ENCODE assay signal across 15 cellular contexts in genomic region chr1:12519708-12520364, GRCh38.
DNase-seq lines count a peak whose midpoint lies in the region; ATAC-seq, FAIRE-seq and TF ChIP-seq lines count a peak whose summit lies in the region.
"Had no signal": no experiment of that assay in that cellular context is flagged by ENCODE, and none has a peak within 500 bp of the region (broad histone marks: within the 10 kb centered on the region; RNA-seq: fewer than 3 reads in every experiment).

No MANE protein-coding gene starts in this region.

- no peak overlapping the region for H2BK20ac ChIP-seq in IMR-90 (ENCODE audit: low read depth, low read length)

- H3K4ac ChIP-seq in IMR-90 (ENCODE audit: low read depth, low read length), result no peak overlapping the region

- H3K27me3 ChIP-seq in IMR-90 (ENCODE audit: control insufficient read depth, insufficient read depth, low read length) (no peaks in the 10 kb centered on the region), HepG2 (ENCODE audit: control insufficient read depth in 1 of 2, insufficient read depth in 2 of 2, low read length in 2 of 2) (no peaks in the 10 kb centered on the region), Caco-2 (replicated peaks; ENCODE audit: control insufficient read depth, insufficient read depth, low read length) (no peaks in the 10 kb centered on the region), small intestine (ENCODE audit: control insufficient read depth in 2 of 2, insufficient read depth in 2 of 2, low read length in 2 of 2) (no peaks in the 10 kb centered on the region)

- no peak overlapping the region for H3K4me3 ChIP-seq in IMR-90 (ENCODE audit: insufficient read depth, low read depth, low read length)
- no peak overlapping the region for H3K4me3 ChIP-seq in HepG2 (replicated peaks in 1 of 3; ENCODE audit: insufficient read depth in 1 of 3, low read depth in 2 of 3, low read length in 3 of 3)
- H3K4me3 ChIP-seq in Caco-2 (ENCODE audit: low read depth, low read length), result no peak overlapping the region
- no peak overlapping the region for H3K4me3 ChIP-seq in small intestine (ENCODE audit: low read depth in 1 of 2, low read length in 2 of 2)

- no peak overlapping the region for H3K18ac ChIP-seq in IMR-90 (ENCODE audit: low read depth, low read length)

- no peak overlapping the region for H2AFZ ChIP-seq in IMR-90 (replicated peaks; ENCODE audit: low read length, poor library complexity)
- no peak overlapping the region for H2AFZ ChIP-seq in HepG2 (ENCODE audit: low read length)

- peak overlapping the region; percentile 27; the same call in 1 of the 2 replicates for H2AK5ac ChIP-seq in IMR-90 (ENCODE audit: low read depth, low read length)

- H2BK120ac ChIP-seq in IMR-90 (ENCODE audit: low read depth, low read length), result 0 out of 2 replicates have a peak overlapping the region, but pooled peaks have one; percentile 1

- no peak overlapping the region for H3K14ac ChIP-seq in IMR-90 (replicated peaks; ENCODE audit: low read depth, low read length)

- no peak overlapping the region for H4K5ac ChIP-seq in IMR-90 (ENCODE audit: low read depth, low read length)

- dilution Hi-C loops in IMR-90 (cut with HindIII; ENCODE audit: low sequenced_read_pairs, unreplicated experiment), result no loop called here

- H3K4me1 ChIP-seq in IMR-90 (ENCODE audit: control insufficient read depth, insufficient read depth, low read length) (peaks cover 2% of the 10 kb centered on the region; the same call in 1 of the 2 replicates), HepG2 (ENCODE audit: insufficient read depth, low read length) (peaks cover 31% of the 10 kb centered on the region), Caco-2 (no peaks in the 10 kb centered on the region), small intestine (ENCODE audit: control insufficient read depth in 2 of 2, insufficient read depth in 1 of 2, low read depth in 1 of 2, low read length in 1 of 2) (no peaks in the 10 kb centered on the region)

- no peak overlapping the region for H2BK5ac ChIP-seq in IMR-90 (ENCODE audit: low read depth, low read length, poor library complexity, severe bottlenecking)

- no peak overlapping the region for H3K56ac ChIP-seq in IMR-90 (ENCODE audit: extremely low read depth, insufficient read depth, low read length)

- H3K9me1 ChIP-seq in IMR-90 (ENCODE audit: insufficient read depth, low read length), result no peaks in the 10 kb centered on the region

- no peak overlapping the region for H3K4me2 ChIP-seq in IMR-90 (ENCODE audit: low read depth, low read length)
- H3K4me2 ChIP-seq in HepG2 (ENCODE audit: low read depth, low read length), result no peak overlapping the region

- no peak for TF ChIP-seq RAD21 in IMR-90 (IDR thresholded peaks at IDR 0.05; ENCODE audit: low read length)
- TF ChIP-seq RAD21 in HepG2 (CRISPR knock-in tag; IDR thresholded peaks at IDR 0.05), result no peak

- TF ChIP-seq POLR2A in IMR-90 (IDR thresholded peaks at IDR 0.05; ENCODE audit: low read depth, low read length) (no peak), HepG2 (IDR thresholded peaks at IDR 0.05; ENCODE audit: insufficient read depth in 1 of 2, low read depth in 2 of 2, low read length in 2 of 2) (no peak)

- TF ChIP-seq CTCF in IMR-90 (conservative IDR thresholded peaks at IDR 0.05; ENCODE audit: low read depth, low read length), result no peak
- TF ChIP-seq CTCF in HepG2 (CRISPR knock-in tag; IDR thresholded peaks at IDR 0.05), result no peak
- no peak for TF ChIP-seq CTCF in Caco-2 (IDR thresholded peaks at IDR 0.05; ENCODE audit: insufficient read depth in 1 of 2, low read depth in 1 of 2, low read length in 1 of 2, severe bottlenecking in 1 of 2, unreplicated experiment in 1 of 2)

- ATAC-seq in IMR-90 (ENCODE audit: low read depth) (no peak), HepG2 (no peak; the same call in 2 of the 3 replicates)
- no peak for ATAC-seq in stimulated activated effector memory CD8-positive, alpha-beta T cell treated with anti-CD3 and anti-CD28 coated beads, Interleukin-12 subunit alpha, Interleukin-12 subunit beta, amount 100 ng/mL, for 72 hours

- no peaks in the 10 kb centered on the region for H3K79me1 ChIP-seq in IMR-90 (ENCODE audit: low read depth in 1 of 2, low read length in 2 of 2)

- no peak overlapping the region for H3K27ac ChIP-seq in IMR-90 (ENCODE audit: insufficient read depth, low read length)
- no peak overlapping the region for H3K27ac ChIP-seq in HepG2 (ENCODE audit: extremely low read length, insufficient read depth, low read length)
- no peak overlapping the region for H3K27ac ChIP-seq in small intestine (ENCODE audit: low read depth in 1 of 2, low read length in 1 of 2)

- POLR2A ChIA-PET in IMR-90 (lab: Charles Lee; ENCODE audit: unreplicated experiment) (interaction anchor here (0.6 kb wide), 1 partner anchor 190 kb away, joined by 3 read pairs; no protein-coding TSS in a partner anchor), HepG2 (lab: Yijun Ruan, JAX) (interaction anchor here (1.3 to 1.5 kb wide), 2 partner anchors 8 to 99 kb away, joined by 3 to 6 read pairs; no protein-coding TSS in a partner anchor), Caco-2 (lab: Charles Lee) (no interaction called here)

- H3K27me3 Mint-ChIP-seq in activated T-helper 2 cell treated with anti-CD3 and anti-CD28 coated beads, Interferon-gamma antibody, Interleukin-2, Interleukin-4, amounts not matched to agents 10 μg/mL and 5 μg/mL and 100 μg/mL, durations not matched to agents 14 hours and 24 hours and 36 hours (ENCODE audit: low read depth), result no peaks in the 10 kb centered on the region
- no peaks in the 10 kb centered on the region for H3K27me3 Mint-ChIP-seq in Caco-2 (ENCODE audit: insufficient read depth, unreplicated experiment)
- H3K27me3 Mint-ChIP-seq: B cell had no signal

- peak overlapping the region; percentile 46 for H3K27ac Mint-ChIP-seq in activated T-helper 2 cell treated with anti-CD3 and anti-CD28 coated beads, Interferon-gamma antibody, Interleukin-2, Interleukin-4, amounts not matched to agents 10 μg/mL and 5 μg/mL and 100 μg/mL, durations not matched to agents 14 hours and 24 hours and 36 hours
- peak overlapping the region; percentile 74 for H3K27ac Mint-ChIP-seq in stimulated activated effector memory CD8-positive, alpha-beta T cell treated with anti-CD3 and anti-CD28 coated beads, Interleukin-12 subunit alpha, Interleukin-12 subunit beta, amount 100 ng/mL, for 72 hours
- H3K27ac Mint-ChIP-seq in Caco-2 (ENCODE audit: unreplicated experiment), result no peak overlapping the region
- H3K27ac Mint-ChIP-seq: B cell had no signal

- 0 out of 3 replicates have a peak overlapping the region, but pooled peaks have one; percentile 36 for H2BK15ac ChIP-seq in IMR-90 (ENCODE audit: low read depth, low read length)

- no peak for TF ChIP-seq EP300 in HepG2 (IDR thresholded peaks at IDR 0.05; ENCODE audit: low read depth in 2 of 2, low read length in 2 of 2)
- TF ChIP-seq EP300 in HepG2 (CRISPR knock-in tag; IDR thresholded peaks at IDR 0.05; ENCODE audit: borderline replicate concordance), result no peak

- no peaks in the 10 kb centered on the region for H3K79me2 ChIP-seq in HepG2 (ENCODE audit: insufficient read depth, low read length)

- DNase-seq in IMR-90 (no peak), HepG2 (ENCODE audit: low spot score) (no peak), Caco-2 (no peak), small intestine (no peak), COLO829 (ENCODE audit: low spot score) (no peak)
- no peak for DNase-seq in activated T-helper 2 cell treated with anti-CD3 and anti-CD28 coated beads, Interferon-gamma antibody, Interleukin-2, Interleukin-4, amounts not matched to agents 10 μg/mL and 5 μg/mL and 100 μg/mL, durations not matched to agents 14 hours and 24 hours and 36 hours (ENCODE audit: low spot score)
- DNase-seq in stimulated activated effector memory CD8-positive, alpha-beta T cell treated with anti-CD3 and anti-CD28 coated beads, Interleukin-12 subunit alpha, Interleukin-12 subunit beta, amount 100 ng/mL, for 72 hours (ENCODE audit: low spot score in 2 of 2), result no peak
- DNase-seq: activated effector memory CD4-positive, alpha-beta T cell treated with Interleukin-2 at 50 U/mL for 16 hours; foreskin melanocyte; NCI-H1930; NCI-H524; retina; SHP77 treated with DMSO at 0.1 percent for 48 hours had no signal

- H4K8ac ChIP-seq in IMR-90 (ENCODE audit: low read depth in 2 of 2, low read length in 2 of 2), result no peak overlapping the region

- H3K9me3 Mint-ChIP-seq in activated T-helper 2 cell treated with anti-CD3 and anti-CD28 coated beads, Interferon-gamma antibody, Interleukin-2, Interleukin-4, amounts not matched to agents 10 μg/mL and 5 μg/mL and 100 μg/mL, durations not matched to agents 14 hours and 24 hours and 36 hours, result no peaks in the 10 kb centered on the region
- no peaks in the 10 kb centered on the region for H3K9me3 Mint-ChIP-seq in stimulated activated effector memory CD8-positive, alpha-beta T cell treated with anti-CD3 and anti-CD28 coated beads, Interleukin-12 subunit alpha, Interleukin-12 subunit beta, amount 100 ng/mL, for 72 hours
- no peaks in the 10 kb centered on the region for H3K9me3 Mint-ChIP-seq in Caco-2 (ENCODE audit: unreplicated experiment)

- H3K9me3 ChIP-seq in IMR-90 (ENCODE audit: control insufficient read depth, insufficient read depth, low read length) (no peaks in the 10 kb centered on the region), HepG2 (ENCODE audit: low read length) (no peaks in the 10 kb centered on the region), Caco-2 (no peaks in the 10 kb centered on the region), small intestine (ENCODE audit: control insufficient read depth, low read depth) (no peaks in the 10 kb centered on the region)

- H3K23ac ChIP-seq in IMR-90 (ENCODE audit: low read depth, low read length), result no peak overlapping the region

- H3K9ac ChIP-seq in IMR-90 (ENCODE audit: low read depth, low read length), result no peak overlapping the region
- H3K9ac ChIP-seq in HepG2 (ENCODE audit: insufficient read depth, low read depth, low read length), result no peak overlapping the region

- H3K4me1 Mint-ChIP-seq in activated T-helper 2 cell treated with anti-CD3 and anti-CD28 coated beads, Interferon-gamma antibody, Interleukin-2, Interleukin-4, amounts not matched to agents 10 μg/mL and 5 μg/mL and 100 μg/mL, durations not matched to agents 14 hours and 24 hours and 36 hours (ENCODE audit: low read depth), result peaks cover 26% of the 10 kb centered on the region
- peaks cover 27% of the 10 kb centered on the region for H3K4me1 Mint-ChIP-seq in stimulated activated effector memory CD8-positive, alpha-beta T cell treated with anti-CD3 and anti-CD28 coated beads, Interleukin-12 subunit alpha, Interleukin-12 subunit beta, amount 100 ng/mL, for 72 hours
- H3K4me1 Mint-ChIP-seq in Caco-2 (ENCODE audit: low read depth, unreplicated experiment), result peaks cover under 1% of the 10 kb centered on the region
- H3K4me1 Mint-ChIP-seq: B cell had no signal

- CTCF ChIA-PET in IMR-90 (lab: Yijun Ruan, JAX), result no interaction called here
- CTCF ChIA-PET in HepG2 (lab: Yijun Ruan, JAX; ENCODE audit: low intra/inter-chr PET ratio, low total read pairs), result no interaction called here
- CTCF ChIA-PET in Caco-2 (lab: Charles Lee), result no interaction called here

- H4K20me1 ChIP-seq in IMR-90 (ENCODE audit: insufficient read depth, low read length) (no peaks in the 10 kb centered on the region), HepG2 (ENCODE audit: insufficient read depth, low read length) (no peaks in the 10 kb centered on the region)

- BruUV-seq in IMR-90 (replicated peaks; lab: Mats Ljungman, UMichigan) (no TSS peak), HepG2 (replicated peaks; lab: Mats Ljungman, UMichigan) (no TSS peak), Caco-2 (replicated peaks; lab: Mats Ljungman, UMichigan) (no TSS peak)

- 100% methylated on average over 1 of the region's 10 CpGs; no CpG with 5 or more reads in 1 of the 2 experiments for WGBS in IMR-90 (ENCODE audit: extremely low coverage in 2 of 2, insufficient read length in 1 of 2), 2 experiments
- WGBS in HepG2 (ENCODE audit: low lambda C conversion rate), result 97% methylated on average over 10 of the region's 10 CpGs
- 88 to 94% (median 91%) methylated on average over 10 of the region's 10 CpGs for WGBS in small intestine, 3 donors

- H2AK9ac ChIP-seq in IMR-90 (replicated peaks; ENCODE audit: low read depth, low read length, poor library complexity), result no peak overlapping the region

- no peak overlapping the region for H3K4me3 Mint-ChIP-seq in activated T-helper 2 cell treated with anti-CD3 and anti-CD28 coated beads, Interferon-gamma antibody, Interleukin-2, Interleukin-4, amounts not matched to agents 10 μg/mL and 5 μg/mL and 100 μg/mL, durations not matched to agents 14 hours and 24 hours and 36 hours (ENCODE audit: low read depth)
- no peak overlapping the region for H3K4me3 Mint-ChIP-seq in stimulated activated effector memory CD8-positive, alpha-beta T cell treated with anti-CD3 and anti-CD28 coated beads, Interleukin-12 subunit alpha, Interleukin-12 subunit beta, amount 100 ng/mL, for 72 hours
- no peak overlapping the region for H3K4me3 Mint-ChIP-seq in Caco-2 (ENCODE audit: unreplicated experiment)
- H3K4me3 Mint-ChIP-seq: B cell had no signal

- intact Hi-C loops in IMR-90 (cut with micrococcal nuclease) (no loop called here), HepG2 (cut with micrococcal nuclease; ENCODE audit: unreplicated experiment) (loop anchor here (10.0 kb wide), 1 partner anchor 205 kb away; no protein-coding TSS in a partner anchor), Caco-2 (cut with micrococcal nuclease; ENCODE audit: unreplicated experiment) (no loop called here)
- intact Hi-C loops in activated T-helper 2 cell treated with anti-CD3 and anti-CD28 coated beads, Interferon-gamma antibody, Interleukin-2, Interleukin-4, amounts not matched to agents 10 μg/mL and 5 μg/mL and 100 μg/mL, durations not matched to agents 14 hours and 24 hours and 36 hours (cut with micrococcal nuclease), result loop anchor here (1.0 to 10.0 kb wide), 3 partner anchors 10 to 455 kb away; partner anchors contain the start of gene TNFRSF8

- H4K91ac ChIP-seq in IMR-90 (ENCODE audit: insufficient read depth, low read depth, low read length), result no peak overlapping the region

- H3K36me3 ChIP-seq in IMR-90 (ENCODE audit: control insufficient read depth, insufficient read depth, low read length) (no peaks in the 10 kb centered on the region), HepG2 (replicated peaks in 1 of 2; ENCODE audit: control insufficient read depth in 1 of 2, insufficient read depth in 2 of 2, low read length in 2 of 2) (no peaks in the 10 kb centered on the region), Caco-2 (ENCODE audit: control insufficient read depth, insufficient read depth, low read length) (no peaks in the 10 kb centered on the region), small intestine (ENCODE audit: control insufficient read depth in 2 of 2, insufficient read depth in 2 of 2, low read length in 2 of 2) (no peaks in the 10 kb centered on the region)

- in situ Hi-C loops in IMR-90 (cut with MboI; ENCODE audit: low sequenced_read_pairs), result no loop called here
- in situ Hi-C loops in HepG2 (cut with HindIII; ENCODE audit: extremely low pct_ligation_motif_present, low pct_unique_long_range_greater_than_20kb), result loop anchor here (10.0 kb wide), 1 partner anchor 115 kb away; no protein-coding TSS in a partner anchor

- FAIRE-seq in HepG2 (lab: Jason Lieb, UNC), result no peak
- FAIRE-seq in small intestine (lab: Jason Lieb, UNC), result no peak
- FAIRE-seq: D721Med had no signal

- H3K36me3 Mint-ChIP-seq in activated T-helper 2 cell treated with anti-CD3 and anti-CD28 coated beads, Interferon-gamma antibody, Interleukin-2, Interleukin-4, amounts not matched to agents 10 μg/mL and 5 μg/mL and 100 μg/mL, durations not matched to agents 14 hours and 24 hours and 36 hours (ENCODE audit: low read depth), result peaks cover 10% of the 10 kb centered on the region
- H3K36me3 Mint-ChIP-seq in stimulated activated effector memory CD8-positive, alpha-beta T cell treated with anti-CD3 and anti-CD28 coated beads, Interleukin-12 subunit alpha, Interleukin-12 subunit beta, amount 100 ng/mL, for 72 hours, result no peaks in the 10 kb centered on the region
- no peaks in the 10 kb centered on the region for H3K36me3 Mint-ChIP-seq in Caco-2 (ENCODE audit: insufficient read depth, unreplicated experiment)

Comparison
In these comparisons a context has a peak if more than half of its experiments do, and no peak if none do; other contexts are left out.
1. intact Hi-C loops: an anchor here in activated T-helper 2 cell treated with anti-CD3 and anti-CD28 coated beads, Interferon-gamma antibody, Interleukin-2, Interleukin-4, amounts not matched to agents 10 μg/mL and 5 μg/mL and 100 μg/mL, durations not matched to agents 14 hours and 24 hours and 36 hours (1.0 to 10.0 kb wide) and HepG2 (10.0 kb wide); none called in IMR-90 and Caco-2.